ENCODE assay signal across 1 cellular context in genomic region chr12:108595711-108596647, GRCh38.
TF ChIP-seq lines count a peak whose summit lies in the region.

No MANE protein-coding gene starts in this region.

TF ChIP-seq in HepG2, 621 proteins besides CTCF, POLR2A, EP300 and RAD21:
- TF ChIP-seq ZSCAN9 (CRISPR knock-in tag; IDR thresholded peaks at IDR 0.05; ENCODE audit: borderline replicate concordance) (no peak), SP4 (CRISPR knock-in tag; IDR thresholded peaks at IDR 0.05) (0 out of 2 replicates have a peak, but pooled peaks have one; percentile 14)
